Comparison of ENCODE assay signal across 12 cellular contexts in genomic region chr11:14443642-14444041, GRCh38. TPM values are rescaled to one million over a fixed set of nuclear protein-coding genes. Genes with fewer than 3 reads are reported as not detected.
DNase-seq lines count a peak whose midpoint lies in the region; ATAC-seq and TF ChIP-seq lines count a peak whose summit lies in the region.
"Had no signal": no experiment of that assay in that cellular context is flagged by ENCODE, and none has a peak within 500 bp of the region (broad histone marks: within the 10 kb centered on the region; RNA-seq: fewer than 3 reads in every experiment).

No MANE protein-coding gene starts in this region.

- H2AFZ ChIP-seq in IMR-90 (replicated peaks; ENCODE audit: low read length, poor library complexity) = peak overlapping the region; percentile 26
- H2AFZ ChIP-seq: parathyroid adenoma had no signal

- no peak overlapping the region for H3K27ac ChIP-seq in IMR-90 (ENCODE audit: insufficient read depth, low read length)
- no peak overlapping the region for H3K27ac ChIP-seq in spleen
- H3K27ac ChIP-seq in heart left ventricle = no peak overlapping the region
- H3K27ac ChIP-seq: parathyroid adenoma had no signal

- H3K9me3 ChIP-seq in IMR-90 (ENCODE audit: control insufficient read depth, insufficient read depth, low read length) (no peaks in the 10 kb centered on the region), spleen (no peaks in the 10 kb centered on the region), heart left ventricle (no peaks in the 10 kb centered on the region)

- no peak overlapping the region for H3K56ac ChIP-seq in IMR-90 (ENCODE audit: extremely low read depth, insufficient read depth, low read length)

- TF ChIP-seq POLR2A in IMR-90 (IDR thresholded peaks at IDR 0.05; ENCODE audit: low read depth, low read length) = no peak
- TF ChIP-seq POLR2A in spleen (IDR thresholded peaks at IDR 0.05) = no peak
- no peak for TF ChIP-seq POLR2A in heart left ventricle (IDR thresholded peaks at IDR 0.05)

- H3K36me3 Mint-ChIP-seq in Calu3 (ENCODE audit: insufficient read depth, unreplicated experiment) = no peaks in the 10 kb centered on the region

- no peaks in the 10 kb centered on the region for H4K20me1 ChIP-seq in IMR-90 (ENCODE audit: insufficient read depth, low read length)

- DNase-seq in Calu3 = peak; percentile 59
- DNase-seq in IMR-90 = peak; percentile 57
- DNase-seq in astrocyte of the spinal cord (ENCODE audit: low read depth, low spot score) = peak; percentile 42
- DNase-seq in left colon = peak in 1 of 2 donors; percentile 54
- DNase-seq in stimulated activated naive CD8-positive, alpha-beta T cell treated with anti-CD3 and anti-CD28 coated beads, Interleukin-15, Interleukin-2, amounts not matched to agents 100 U/mL and 50 U/mL, for 24 hours = no peak
- no peak for DNase-seq in activated naive CD4-positive, alpha-beta T cell (lab: John Stamatoyannopoulos, UW)
- no peak for DNase-seq in spleen
- DNase-seq in heart left ventricle = no peak
- DNase-seq: left ventricle myocardium superior; NCI-H524; stimulated activated CD4-positive, alpha-beta T cell treated with anti-CD3 and anti-CD28 coated beads, Interleukin-4, amount 100 ng/mL, for 24 hours had no signal

- peak overlapping the region; percentile 60; the same call in 1 of the 3 replicates for H2BK15ac ChIP-seq in IMR-90 (ENCODE audit: low read depth, low read length)

- H3K14ac ChIP-seq in IMR-90 (replicated peaks; ENCODE audit: low read depth, low read length) = no peak overlapping the region

- H3K4me1 ChIP-seq in IMR-90 (ENCODE audit: control insufficient read depth, insufficient read depth, low read length) (peaks cover 3% of the 10 kb centered on the region), spleen (peaks cover 0 to 30% (median 11%) of the 10 kb centered on the region in 6 donors), heart left ventricle (peaks cover 0 to 21% (median 4%) of the 10 kb centered on the region in 12 donors)
- H3K4me1 ChIP-seq: parathyroid adenoma had no signal

- H4K91ac ChIP-seq in IMR-90 (ENCODE audit: insufficient read depth, low read depth, low read length) = no peak overlapping the region

- no peak overlapping the region for H3K4me2 ChIP-seq in IMR-90 (ENCODE audit: low read depth, low read length)

- peak overlapping the region; percentile 11; the same call in 1 of the 2 replicates for H3K4ac ChIP-seq in IMR-90 (ENCODE audit: low read depth, low read length)

- H3K18ac ChIP-seq in IMR-90 (ENCODE audit: low read depth, low read length) = no peak overlapping the region

- peaks cover 40% of the 10 kb centered on the region for H3K4me1 Mint-ChIP-seq in Calu3 (ENCODE audit: low read depth, unreplicated experiment)

- no peak overlapping the region for H3K4me3 ChIP-seq in IMR-90 (ENCODE audit: insufficient read depth, low read depth, low read length)
- no peak overlapping the region for H3K4me3 ChIP-seq in astrocyte of the spinal cord (ENCODE audit: low read depth, low read length)
- no peak overlapping the region for H3K4me3 ChIP-seq in spleen
- H3K4me3 ChIP-seq in heart left ventricle = no peak overlapping the region

- CTCF ChIA-PET in Calu3 (lab: Charles Lee) (interaction anchor here (1.0 to 1.6 kb wide), 2 partner anchors 11 to 21 kb away, joined by 4 read pairs; no protein-coding TSS in a partner anchor), IMR-90 (lab: Yijun Ruan, JAX) (interaction anchor here (0.6 kb wide), 1 partner anchor 474 kb away, joined by 4 read pairs; no protein-coding TSS in a partner anchor)

- H3K9me1 ChIP-seq in IMR-90 (ENCODE audit: insufficient read depth, low read length) = peaks cover 4% of the 10 kb centered on the region

- H2BK120ac ChIP-seq in IMR-90 (ENCODE audit: low read depth, low read length) = peak overlapping the region; percentile 35; the same call in 1 of the 2 replicates

- in situ Hi-C loops in IMR-90 (cut with MboI; ENCODE audit: low sequenced_read_pairs) = loop anchor here (5.0 kb wide), 1 partner anchor 81 kb away; no protein-coding TSS in a partner anchor
- in situ Hi-C loops in astrocyte of the spinal cord (cut with HindIII; ENCODE audit: low sequenced_read_pairs) = no loop called here

- dilution Hi-C loops in IMR-90 (cut with HindIII; ENCODE audit: low sequenced_read_pairs, unreplicated experiment) = no loop called here

- TF ChIP-seq RAD21 in IMR-90 (IDR thresholded peaks at IDR 0.05; ENCODE audit: low read length) = no peak

- no peak overlapping the region for H2BK20ac ChIP-seq in IMR-90 (ENCODE audit: low read depth, low read length)

- H3K4me3 Mint-ChIP-seq in Calu3 (ENCODE audit: low read depth, unreplicated experiment) = no peak overlapping the region

- BruUV-seq in Calu3 (replicated peaks; lab: Mats Ljungman, UMichigan) (no TSS peak), IMR-90 (replicated peaks; lab: Mats Ljungman, UMichigan) (no TSS peak)

- no CpG with 5 or more reads among the region's 1 CpG for WGBS in IMR-90 (ENCODE audit: extremely low coverage in 2 of 2, insufficient read length in 1 of 2), 2 experiments
- WGBS in spleen, 5 donors = 75 to 100% (median 93%) methylated on average over 1 of the region's 1 CpG
- 46 to 73% (median 51%) methylated on average over 1 of the region's 1 CpG for WGBS in heart left ventricle, 4 donors

- H3K9ac ChIP-seq in IMR-90 (ENCODE audit: low read depth, low read length) = no peak overlapping the region
- H3K9ac ChIP-seq: parathyroid adenoma had no signal

- no peaks in the 10 kb centered on the region for H3K9me3 Mint-ChIP-seq in Calu3 (ENCODE audit: low read depth, unreplicated experiment)

- ATAC-seq in IMR-90 (ENCODE audit: low read depth) = no peak; the same call in 1 of the 2 replicates
- peak; percentile 73 for ATAC-seq in left colon
- no peak for ATAC-seq in stimulated activated naive CD8-positive, alpha-beta T cell treated with anti-CD3 and anti-CD28 coated beads, Interleukin-15, Interleukin-2, amounts not matched to agents 100 U/mL and 50 U/mL, for 24 hours
- no peak for ATAC-seq in heart left ventricle
- ATAC-seq: left ventricle myocardium superior had no signal

- H4K8ac ChIP-seq in IMR-90 (ENCODE audit: low read depth in 2 of 2, low read length in 2 of 2) = no peak overlapping the region

- no peak overlapping the region for H3K23ac ChIP-seq in IMR-90 (ENCODE audit: low read depth, low read length)

- intact Hi-C loops in Calu3 (cut with micrococcal nuclease; ENCODE audit: unreplicated experiment) (no loop called here), IMR-90 (cut with micrococcal nuclease) (no loop called here), left colon (cut with DNase I, micrococcal nuclease) (no loop called here), spleen (cut with DNase I; ENCODE audit: low total_unique reads) (no loop called here), heart left ventricle (cut with DNase I) (no loop called here)

- POLR2A ChIA-PET in IMR-90 (lab: Charles Lee; ENCODE audit: unreplicated experiment) = no interaction called here

- H4K5ac ChIP-seq in IMR-90 (ENCODE audit: low read depth, low read length) = no peak overlapping the region

- peak overlapping the region; percentile 60; the same call in 1 of the 2 replicates for H2AK5ac ChIP-seq in IMR-90 (ENCODE audit: low read depth, low read length)

- H2AK9ac ChIP-seq in IMR-90 (replicated peaks; ENCODE audit: low read depth, low read length, poor library complexity) = peak overlapping the region; percentile 16

- H3K27ac Mint-ChIP-seq in Calu3 (ENCODE audit: unreplicated experiment) = peak overlapping the region; percentile 35

- H3K27me3 Mint-ChIP-seq in Calu3 (ENCODE audit: unreplicated experiment) = no peaks in the 10 kb centered on the region

- H3K36me3 ChIP-seq in IMR-90 (ENCODE audit: control insufficient read depth, insufficient read depth, low read length) (no peaks in the 10 kb centered on the region), spleen (no peaks in the 10 kb centered on the region), heart left ventricle (no peaks in the 10 kb centered on the region)

- H3K79me1 ChIP-seq in IMR-90 (ENCODE audit: low read depth in 1 of 2, low read length in 2 of 2) = no peaks in the 10 kb centered on the region

- TF ChIP-seq CTCF in Calu3 (IDR thresholded peaks at IDR 0.05; ENCODE audit: unreplicated experiment) (no peak), IMR-90 (conservative IDR thresholded peaks at IDR 0.05; ENCODE audit: low read depth, low read length) (no peak), astrocyte of the spinal cord (IDR thresholded peaks at IDR 0.05; ENCODE audit: low read depth, low read length) (no peak), spleen (IDR thresholded peaks at IDR 0.05 in 8 of 11, conservative IDR thresholded peaks at IDR 0.05 in 3 of 11) (no peak), heart left ventricle (IDR thresholded peaks at IDR 0.05) (no peak)

- no peak overlapping the region for H2BK5ac ChIP-seq in IMR-90 (ENCODE audit: low read depth, low read length, poor library complexity, severe bottlenecking)

- H3K27me3 ChIP-seq in IMR-90 (ENCODE audit: control insufficient read depth, insufficient read depth, low read length) = no peaks in the 10 kb centered on the region
- H3K27me3 ChIP-seq in spleen (replicated peaks in 1 of 7) = no peaks in the 10 kb centered on the region
- no peaks in the 10 kb centered on the region for H3K27me3 ChIP-seq in heart left ventricle

TF ChIP-seq in IMR-90, 13 proteins besides CTCF, POLR2A, EP300 and RAD21 (continues in another document):
- TF ChIP-seq CHD1 (IDR thresholded peaks at IDR 0.05; ENCODE audit: low read depth, low read length) = no peak
- no peak for TF ChIP-seq BHLHE40 (IDR thresholded peaks at IDR 0.05; ENCODE audit: low read depth, low read length)
- TF ChIP-seq FOS (IDR thresholded peaks at IDR 0.05; ENCODE audit: low read depth, low read length) = no peak
- TF ChIP-seq ELK1 (IDR thresholded peaks at IDR 0.05; ENCODE audit: borderline replicate concordance, low read depth, low read length) = no peak
- TF ChIP-seq MXI1 (IDR thresholded peaks at IDR 0.05; ENCODE audit: borderline replicate concordance, low read depth, low read length) = no peak
- TF ChIP-seq RFX5 (IDR thresholded peaks at IDR 0.05; ENCODE audit: low read depth, low read length) = no peak

RNA-seq across cellular contexts. Expression of gene COPB1, which starts 56.0 kb away (rescaled TPM):
- 92.1 and 95.5 TPM in 2 replicates for total RNA-seq in Calu3 (2022)
- 341 and 415 TPM in 2 replicates for total RNA-seq in IMR-90 (2012; rRNA removed)
- 126 and 136 TPM in 2 replicates for polyA plus RNA-seq in IMR-90 (2012; rRNA removed)
- polyA plus RNA-seq in IMR-90 (2012; cell fraction: cytosol; rRNA removed) = 32.5 and 32.9 TPM in 2 replicates
- polyA plus RNA-seq in IMR-90 (2012; cell fraction: nucleus; rRNA removed; ENCODE audit: low replicate concordance) = 17.1 and 140 TPM in 2 replicates
- total RNA-seq in left colon = 10 to 100 TPM; 82.4 to 83.8 TPM
- total RNA-seq in spleen = 100 to 1,000 TPM in 2 of 7 donors, 10 to 100 TPM in 5; 74.8 to 122 (median 87.1) TPM
- 10 to 100 TPM; 43.6 to 48.4 (median 48.2) TPM for polyA plus RNA-seq in spleen
- total RNA-seq in heart left ventricle = 10 to 100 TPM; 41.7 to 69.7 (median 51.3) TPM
- polyA plus RNA-seq in heart left ventricle = 10 to 100 TPM; 23.4 to 72.1 TPM

Comparison
In these comparisons a context has a peak if more than half of its experiments do, and no peak if none do; other contexts are left out.
1. DNase-seq: peak in Calu3 (single experiment), IMR-90 (single experiment) and astrocyte of the spinal cord (single experiment); none in stimulated activated naive CD8-positive, alpha-beta T cell treated with anti-CD3 and anti-CD28 coated beads, Interleukin-15, Interleukin-2, amounts not matched to agents 100 U/mL and 50 U/mL, for 24 hours (single experiment), activated naive CD4-positive, alpha-beta T cell (0 of 4), spleen (single experiment) and heart left ventricle (0 of 5).